In genomic region chr12:65567820-65568219, GRCh38 we compare ENCODE assay signal across 17 cellular contexts.
DNase-seq lines count a peak whose midpoint lies in the region; ATAC-seq and TF ChIP-seq lines count a peak whose summit lies in the region.
"Had no signal": no experiment of that assay in that cellular context is flagged by ENCODE, and none has a peak within 500 bp of the region (broad histone marks: within the 10 kb centered on the region; RNA-seq: fewer than 3 reads in every experiment).

No MANE protein-coding gene starts in this region.

- no peaks in the 10 kb centered on the region for H3K79me2 ChIP-seq in ACC112 (ENCODE audit: control insufficient read depth, insufficient read depth, low read length, unreplicated experiment)
- H3K79me2 ChIP-seq in GM23338 (replicated peaks; ENCODE audit: insufficient read depth), result no peaks in the 10 kb centered on the region

- no peak overlapping the region for H3K27ac Mint-ChIP-seq in GM23338
- H3K27ac Mint-ChIP-seq: CD4-positive, alpha-beta T cell; T-cell had no signal

- 67% methylated on average over 3 of the region's 3 CpGs for WGBS in esophagus muscularis mucosa

- peaks cover 7% of the 10 kb centered on the region; the same call in 2 of the 3 replicates for H3K4me1 Mint-ChIP-seq in GM23338
- H3K4me1 Mint-ChIP-seq: T-cell had no signal

- H4K20me1 ChIP-seq in GM23338 (replicated peaks; ENCODE audit: insufficient read depth), result no peaks in the 10 kb centered on the region

- H3F3A ChIP-seq in GM23338 (replicated peaks; ENCODE audit: low read depth), result no peaks in the 10 kb centered on the region

- H3K36me3 ChIP-seq in ACC112 (ENCODE audit: insufficient read depth, low read length) (no peaks in the 10 kb centered on the region), GM23338 (ENCODE audit: insufficient read depth) (no peaks in the 10 kb centered on the region), RWPE2 (ENCODE audit: low read depth) (no peaks in the 10 kb centered on the region), esophagus muscularis mucosa (no peaks in the 10 kb centered on the region)
- H3K36me3 ChIP-seq: BE2C, MG63 had no signal

- H3K4me2 ChIP-seq in GM23338, result no peak overlapping the region
- H3K4me2 ChIP-seq: KMS-11 had no signal

- H2AFZ ChIP-seq in ACC112 (ENCODE audit: low read length, unreplicated experiment), result no peak overlapping the region
- H2AFZ ChIP-seq in GM23338, result peak overlapping the region; percentile 64; the same call in 1 of the 2 replicates

- TF ChIP-seq CTCF in GM23338 (conservative IDR thresholded peaks at IDR 0.05; ENCODE audit: low read depth in 2 of 2) (no peak), RWPE2 (IDR thresholded peaks at IDR 0.05; ENCODE audit: poor library complexity, severe bottlenecking) (no peak), esophagus muscularis mucosa (IDR thresholded peaks at IDR 0.05) (no peak)

- no peaks in the 10 kb centered on the region for H3K27me3 ChIP-seq in ACC112 (ENCODE audit: insufficient read depth, low read length)
- no peaks in the 10 kb centered on the region for H3K27me3 ChIP-seq in GM23338 (ENCODE audit: insufficient read depth)
- H3K27me3 ChIP-seq in RWPE2 (ENCODE audit: insufficient read depth, poor library complexity, severe bottlenecking), result no peaks in the 10 kb centered on the region
- no peaks in the 10 kb centered on the region for H3K27me3 ChIP-seq in esophagus muscularis mucosa
- H3K27me3 ChIP-seq: BE2C, MG63 had no signal

- peaks cover 55% of the 10 kb centered on the region for H3K4me1 ChIP-seq in ACC112 (ENCODE audit: control insufficient read depth, insufficient read depth, low read length, unreplicated experiment)
- H3K4me1 ChIP-seq in GM23338 (ENCODE audit: insufficient read depth), result peaks cover 8% of the 10 kb centered on the region; the same call in 1 of the 2 replicates
- H3K4me1 ChIP-seq in RWPE2 (ENCODE audit: insufficient read depth, poor library complexity, severe bottlenecking), result peaks cover 29% of the 10 kb centered on the region
- no peaks in the 10 kb centered on the region for H3K4me1 ChIP-seq in esophagus muscularis mucosa
- H3K4me1 ChIP-seq: BE2C had no signal

- intact Hi-C loops in esophagus muscularis mucosa (cut with DNase I), result no loop called here

- no peaks in the 10 kb centered on the region for H3K36me3 Mint-ChIP-seq in GM23338 (ENCODE audit: low read depth)
- H3K36me3 Mint-ChIP-seq: T-cell had no signal

- DNase-seq in GM23338 (ENCODE audit: low spot score) (no peak), RWPE2 (ENCODE audit: low spot score) (no peak), esophagus muscularis mucosa (ENCODE audit: extremely low spot score) (peak; percentile 62), HUDEP-2 (lab: John Stamatoyannopoulos, UW; ENCODE audit: unreplicated experiment in 76 of 76) (no peak), UCSD-AML1 (lab: John Stamatoyannopoulos, UW; ENCODE audit: unreplicated experiment) (no peak), DMS53 treated with DMSO at 0.1 percent for 48 hours (lab: John Stamatoyannopoulos, UW; ENCODE audit: unreplicated experiment) (no peak)
- DNase-seq: BE2C; CD4-positive, alpha-beta T cell; DMS53; NCI-H1092; NCI-H1694; NCI-H526 treated with DMSO at 0.1 percent for 48 hours; T-cell had no signal

- TF ChIP-seq EP300 in esophagus muscularis mucosa (IDR thresholded peaks at IDR 0.05), result no peak

- ATAC-seq in GM23338 (no peak), RWPE2 (ENCODE audit: low read depth) (no peak), GM19035 (IDR thresholded peaks at IDR 0.05; ENCODE audit: unreplicated experiment) (no peak)
- ATAC-seq: T-cell had no signal

- no peaks in the 10 kb centered on the region for H3K9me3 Mint-ChIP-seq in GM23338
- H3K9me3 Mint-ChIP-seq: CD4-positive, alpha-beta T cell had no signal

- peak overlapping the region; percentile 20; the same call in 1 of the 2 replicates for H3K4me3 ChIP-seq in ACC112 (ENCODE audit: low read depth, low read length)
- H3K4me3 ChIP-seq in GM23338, result no peak overlapping the region
- H3K4me3 ChIP-seq in RWPE2 (ENCODE audit: severe bottlenecking), result no peak overlapping the region
- no peak overlapping the region for H3K4me3 ChIP-seq in esophagus muscularis mucosa
- H3K4me3 ChIP-seq: MG63 had no signal

- H3K27me3 Mint-ChIP-seq in GM23338 (ENCODE audit: insufficient read depth, low read depth, poor library complexity), result peaks cover 2% of the 10 kb centered on the region

- peak overlapping the region; percentile 97 for H3K27ac ChIP-seq in ACC112 (ENCODE audit: low read depth, low read length)
- no peak overlapping the region for H3K27ac ChIP-seq in GM23338 (ENCODE audit: low read depth)
- peak overlapping the region; percentile 49 for H3K27ac ChIP-seq in RWPE2 (ENCODE audit: poor library complexity, severe bottlenecking)
- H3K27ac ChIP-seq in esophagus muscularis mucosa (replicated peaks in 1 of 4), result no peak overlapping the region
- H3K27ac ChIP-seq: KMS-11 had no signal

- TF ChIP-seq POLR2A in esophagus muscularis mucosa (IDR thresholded peaks at IDR 0.05; ENCODE audit: low read depth), result no peak

- H3K4me3 Mint-ChIP-seq in GM23338, result no peak overlapping the region
- H3K4me3 Mint-ChIP-seq: CD4-positive, alpha-beta T cell; T-cell had no signal

- H3K9me2 ChIP-seq in GM23338 (ENCODE audit: insufficient read depth), result peaks cover 5% of the 10 kb centered on the region

- H3K9me3 ChIP-seq in RWPE2 (ENCODE audit: severe bottlenecking) (no peaks in the 10 kb centered on the region), esophagus muscularis mucosa (no peaks in the 10 kb centered on the region)
- H3K9me3 ChIP-seq: BE2C, MG63 had no signal

TF ChIP-seq in GM23338, 12 proteins besides CTCF, POLR2A, EP300 and RAD21:
- no peak for TF ChIP-seq ZNF462 (CRISPR knock-in tag; IDR thresholded peaks at IDR 0.05)

Comparison
In these comparisons a context has a peak if more than half of its experiments do, and no peak if none do; other contexts are left out.
1. H3K27ac ChIP-seq: peak in ACC112 (single experiment) and RWPE2 (single experiment); none in GM23338 (single experiment) and esophagus muscularis mucosa (0 of 4).